Comparison of ENCODE assay signal across 13 cellular contexts in the genomic region with DNA sequence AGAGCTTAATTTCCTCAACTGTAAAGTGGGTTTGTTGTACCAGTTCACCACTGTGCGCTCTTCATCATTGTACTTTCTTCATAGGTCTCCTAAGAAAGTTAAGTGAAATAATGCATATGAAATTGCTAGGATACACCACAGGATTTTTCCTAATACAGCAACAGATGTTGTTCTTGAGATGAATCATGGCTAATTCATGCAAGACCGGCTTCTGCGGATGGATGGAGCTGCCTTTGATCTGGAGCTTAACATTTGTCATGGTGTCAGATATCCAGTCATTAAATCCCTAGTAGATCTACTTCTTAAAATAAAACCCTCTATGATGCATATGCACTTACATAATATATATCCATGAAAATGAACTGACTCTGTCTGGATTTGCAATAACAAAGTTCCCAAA.
DNase-seq lines count a peak whose midpoint lies in the region; ATAC-seq, FAIRE-seq and TF ChIP-seq lines count a peak whose summit lies in the region.
"Had no signal": no experiment of that assay in that cellular context is flagged by ENCODE, and none has a peak within 500 bp of the region (broad histone marks: within the 10 kb centered on the region; RNA-seq: fewer than 3 reads in every experiment).

No MANE protein-coding gene starts in this region.

- H4K20me1 ChIP-seq in astrocyte (ENCODE audit: insufficient read depth, low read length), result no peaks in the 10 kb centered on the region
- H4K20me1 ChIP-seq: BLaER1 treated with 17β-estradiol and CSF1 and Interleukin-3, amounts not matched to agents 10 nM and 100 nM had no signal

- peak overlapping the region; percentile 96 for H3K27ac ChIP-seq in astrocyte (ENCODE audit: low read depth, low read length)
- H3K27ac ChIP-seq: BLaER1 treated with 17β-estradiol and CSF1 and Interleukin-3, amounts not matched to agents 10 nM and 100 nM had no signal

- H3K27me3 Mint-ChIP-seq in astrocyte (ENCODE audit: low read depth, unreplicated experiment), result no peaks in the 10 kb centered on the region
- H3K27me3 Mint-ChIP-seq in T-cell, result peaks cover 10% of the 10 kb centered on the region in 2 donors

- TF ChIP-seq CTCF in AG04449 (IDR thresholded peaks at IDR 0.05; ENCODE audit: insufficient read depth, low read length, missing control alignments) (no peak), astrocyte (IDR thresholded peaks at IDR 0.05; ENCODE audit: insufficient read depth, low read depth, low read length) (no peak)

- ATAC-seq in T-cell (replicated peaks in 1 of 4), result no peak
- no peak for ATAC-seq in activated naive CD4-positive, alpha-beta T cell treated with anti-CD3 and anti-CD28 coated beads, Interleukin-2, amount 50 U/mL, for 72 hours
- ATAC-seq: left lung had no signal

- no peak overlapping the region for H3K4me3 Mint-ChIP-seq in astrocyte (ENCODE audit: unreplicated experiment)
- H3K4me3 Mint-ChIP-seq in T-cell, result no peak overlapping the region

- peaks cover 46% of the 10 kb centered on the region for H3K4me1 Mint-ChIP-seq in astrocyte (ENCODE audit: low read depth, unreplicated experiment)
- H3K4me1 Mint-ChIP-seq in T-cell, result no peaks in the 10 kb centered on the region

- POLR2A ChIA-PET in AG04449 (lab: Yijun Ruan, JAX), result interaction anchor here (0.7 to 1.7 kb wide), 6 partner anchors 9 to 126 kb away, joined by 3 to 9 read pairs (median 3); no protein-coding TSS in a partner anchor
- POLR2A ChIA-PET in T-cell (lab: Charles Lee), result no interaction called here

- FAIRE-seq in astrocyte (lab: Jason Lieb, UNC), result peak; percentile 85

- H3K36me3 Mint-ChIP-seq in astrocyte (ENCODE audit: low read depth, unreplicated experiment), result no peaks in the 10 kb centered on the region
- H3K36me3 Mint-ChIP-seq in T-cell, result no peaks in the 10 kb centered on the region
- peaks cover 0 to 19% of the 10 kb centered on the region in 2 donors for H3K36me3 Mint-ChIP-seq in activated naive CD4-positive, alpha-beta T cell treated with anti-CD3 and anti-CD28 coated beads, Interleukin-2, amount 50 U/mL, for 72 hours

- CTCF ChIA-PET in AG04449 (lab: Yijun Ruan, JAX) (interaction anchor here (1.2 to 1.5 kb wide), 2 partner anchors 16 to 135 kb away, joined by 4 to 5 read pairs; no protein-coding TSS in a partner anchor), T-cell (lab: Charles Lee) (no interaction called here)

- H3K9me3 ChIP-seq in astrocyte (ENCODE audit: insufficient read depth, low read depth, low read length), result no peaks in the 10 kb centered on the region

- peaks cover 45% of the 10 kb centered on the region for H3K4me1 ChIP-seq in astrocyte (ENCODE audit: insufficient read depth, low read length)

- H2AFZ ChIP-seq in astrocyte (ENCODE audit: low read depth, low read length), result no peak overlapping the region

- DNase-seq in AG04449 (ENCODE audit: low read depth, low spot score), result peak; percentile 98
- DNase-seq in HT1080 (ENCODE audit: low read depth), result peak; percentile 86
- DNase-seq in astrocyte (ENCODE audit: low read depth), result peak; percentile 100
- DNase-seq in left kidney (ENCODE audit: low read depth, low spot score), result peak; percentile 79
- DNase-seq in T-cell, result no peak
- DNase-seq in RKO (ENCODE audit: low spot score), result no peak
- no peak for DNase-seq in activated naive CD4-positive, alpha-beta T cell treated with anti-CD3 and anti-CD28 coated beads, Interleukin-2, amount 50 U/mL, for 72 hours (ENCODE audit: low spot score in 2 of 2)
- DNase-seq in GDM1 (lab: John Stamatoyannopoulos, UW), result no peak
- DNase-seq: activated T-cell treated with anti-CD3 and anti-CD28 coated beads, Interleukin-2, amount 50 U/mL, for 1 hour; H7; left lung; NCI-H2081 had no signal

- H3K9me3 Mint-ChIP-seq in astrocyte (ENCODE audit: unreplicated experiment) (peaks cover 19% of the 10 kb centered on the region), T-cell (peaks cover 1 to 14% (median 5%) of the 10 kb centered on the region in 3 donors)
- H3K9me3 Mint-ChIP-seq in activated naive CD4-positive, alpha-beta T cell treated with anti-CD3 and anti-CD28 coated beads, Interleukin-2, amount 50 U/mL, for 72 hours, result peaks cover 6 to 14% of the 10 kb centered on the region in 2 donors

- H3K36me3 ChIP-seq in astrocyte (ENCODE audit: insufficient read depth, low read length), result no peaks in the 10 kb centered on the region
- H3K36me3 ChIP-seq: BLaER1 treated with 17β-estradiol and CSF1 and Interleukin-3, amounts not matched to agents 10 nM and 100 nM; left lung had no signal

- H3K79me2 ChIP-seq in astrocyte (ENCODE audit: insufficient read depth, low read length), result no peaks in the 10 kb centered on the region

- H3K27ac Mint-ChIP-seq in astrocyte (ENCODE audit: unreplicated experiment), result peak overlapping the region; percentile 82
- no peak overlapping the region for H3K27ac Mint-ChIP-seq in T-cell
- H3K27ac Mint-ChIP-seq in activated naive CD4-positive, alpha-beta T cell treated with anti-CD3 and anti-CD28 coated beads, Interleukin-2, amount 50 U/mL, for 72 hours, result no peak overlapping the region

- no peaks in the 10 kb centered on the region for H3K27me3 ChIP-seq in astrocyte (ENCODE audit: insufficient read depth, low read length)
- H3K27me3 ChIP-seq: BLaER1 treated with 17β-estradiol and CSF1 and Interleukin-3, amounts not matched to agents 10 nM and 100 nM had no signal

- H3K4me3 ChIP-seq in AG04449 (ENCODE audit: low read depth, low read length), result no peak overlapping the region
- H3K4me3 ChIP-seq in astrocyte (ENCODE audit: insufficient read depth, low read depth, low read length), result no peak overlapping the region
- H3K4me3 ChIP-seq: BLaER1 treated with 17β-estradiol and CSF1 and Interleukin-3, amounts not matched to agents 10 nM and 100 nM; left lung had no signal

- H3K4me2 ChIP-seq in astrocyte (ENCODE audit: low read length), result peak overlapping the region; percentile 55
- H3K4me2 ChIP-seq: BLaER1 treated with 17β-estradiol and CSF1 and Interleukin-3, amounts not matched to agents 10 nM and 100 nM had no signal

- H3K9ac ChIP-seq in astrocyte (ENCODE audit: low read length), result peak overlapping the region; percentile 62
- H3K9ac ChIP-seq: BLaER1 treated with 17β-estradiol and CSF1 and Interleukin-3, amounts not matched to agents 10 nM and 100 nM had no signal

Comparison
In these comparisons a context has a peak if more than half of its experiments do, and no peak if none do; other contexts are left out.
1. DNase-seq: peak in AG04449 (single experiment), HT1080 (single experiment), astrocyte (single experiment) and left kidney (single experiment); none in T-cell (0 of 34), RKO (single experiment), activated naive CD4-positive, alpha-beta T cell treated with anti-CD3 and anti-CD28 coated beads, Interleukin-2, amount 50 U/mL, for 72 hours (0 of 2) and GDM1 (single experiment).